In the genomic region with DNA sequence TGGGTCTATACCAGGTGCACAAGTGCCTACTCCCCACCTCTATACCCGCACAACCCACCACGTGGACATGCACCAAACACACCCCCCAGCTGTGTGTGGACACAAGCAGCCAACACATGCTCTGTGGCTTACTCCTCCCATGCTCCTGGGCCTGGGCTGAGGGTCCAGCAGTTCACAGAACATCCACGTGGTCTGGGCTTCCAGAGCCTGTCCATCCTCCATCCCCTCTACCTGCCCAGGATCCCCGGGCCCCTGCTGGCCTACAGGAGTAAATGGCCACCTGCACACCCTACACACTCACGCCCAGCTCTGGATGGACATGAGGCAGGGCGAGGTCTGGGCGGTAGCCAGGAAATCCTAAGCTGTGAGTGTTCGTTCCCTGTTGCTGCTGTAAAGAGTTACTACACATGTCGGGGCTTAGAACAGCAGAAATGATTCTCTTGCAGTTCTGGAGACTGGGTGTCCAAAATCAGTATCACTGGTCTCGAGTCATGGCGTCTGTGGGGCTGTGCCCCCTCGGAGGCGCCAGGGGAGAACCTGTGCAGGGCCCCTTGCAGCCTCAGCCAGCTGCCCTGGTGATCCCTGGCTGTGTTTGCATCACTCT, we compare ENCODE assay signal across 16 cellular contexts. TPM values are rescaled to one million over a fixed set of nuclear protein-coding genes. Genes with fewer than 3 reads are reported as not detected.
A peak's percentile ranks its signal among the peaks of the same experiment; 100 is the strongest.
DNase-seq lines count a peak whose midpoint lies in the region; ATAC-seq and TF ChIP-seq lines count a peak whose summit lies in the region.
"Had no signal": no experiment of that assay in that cellular context is flagged by ENCODE, and none has a peak within 500 bp of the region (broad histone marks: within the 10 kb centered on the region; RNA-seq: fewer than 3 reads in every experiment).

No MANE protein-coding gene starts in this region.

- H3K27me3 ChIP-seq in IMR-90 (ENCODE audit: control insufficient read depth, insufficient read depth, low read length) (no peaks in the 10 kb centered on the region; the same call in 1 of the 2 replicates), brain microvascular endothelial cell (replicated peaks) (no peaks in the 10 kb centered on the region)
- H3K27me3 ChIP-seq: BLaER1 had no signal

- no peaks in the 10 kb centered on the region for H3K36me3 ChIP-seq in IMR-90 (ENCODE audit: control insufficient read depth, insufficient read depth, low read length)
- no peaks in the 10 kb centered on the region for H3K36me3 ChIP-seq in brain microvascular endothelial cell (replicated peaks)
- H3K36me3 ChIP-seq: BLaER1 had no signal

- no peaks in the 10 kb centered on the region for H3K36me3 Mint-ChIP-seq in activated CD8-positive, alpha-beta memory T cell treated with anti-CD3 and anti-CD28 coated beads, Interleukin-2, amount 10 ng/mL, durations not matched to agents 7 days and 5 days
- H3K36me3 Mint-ChIP-seq: activated naive CD4-positive, alpha-beta T cell treated with anti-CD3 and anti-CD28 coated beads, Interleukin-2, amount 50 U/mL, for 72 hours had no signal

- no peak overlapping the region for H2BK5ac ChIP-seq in IMR-90 (ENCODE audit: low read depth, low read length, poor library complexity, severe bottlenecking)

- no peak overlapping the region for H2BK120ac ChIP-seq in IMR-90 (ENCODE audit: low read depth, low read length)

- H4K91ac ChIP-seq in IMR-90 (ENCODE audit: insufficient read depth, low read depth, low read length): no peak overlapping the region

- H3K4me3 Mint-ChIP-seq in activated CD8-positive, alpha-beta memory T cell treated with anti-CD3 and anti-CD28 coated beads, Interleukin-2, amount 10 ng/mL, durations not matched to agents 7 days and 5 days: no peak overlapping the region
- H3K4me3 Mint-ChIP-seq: dendritic cell treated with granulocyte-macrophage colony-stimulating factor and Interleukin-4, amounts not matched to agents 40 ng/mL and 50 ng/mL, for 4 days; GM23338 had no signal

- H3K56ac ChIP-seq in IMR-90 (ENCODE audit: extremely low read depth, insufficient read depth, low read length): no peak overlapping the region

- H3K9me3 ChIP-seq in IMR-90 (ENCODE audit: control insufficient read depth, insufficient read depth, low read length): no peaks in the 10 kb centered on the region
- H3K9me3 ChIP-seq: BLaER1 had no signal

- peak overlapping the region; percentile 23 for H2AK9ac ChIP-seq in IMR-90 (replicated peaks; ENCODE audit: low read depth, low read length, poor library complexity)

- H4K20me1 ChIP-seq in IMR-90 (ENCODE audit: insufficient read depth, low read length): no peaks in the 10 kb centered on the region
- H4K20me1 ChIP-seq: BLaER1 had no signal

- no peak overlapping the region for H2BK15ac ChIP-seq in IMR-90 (ENCODE audit: low read depth, low read length)

- H3K14ac ChIP-seq in IMR-90 (replicated peaks; ENCODE audit: low read depth, low read length): no peak overlapping the region

- H3K4me3 ChIP-seq in AG10803 (ENCODE audit: low read length): no peak overlapping the region
- no peak overlapping the region for H3K4me3 ChIP-seq in IMR-90 (ENCODE audit: insufficient read depth, low read depth, low read length)
- no peak overlapping the region for H3K4me3 ChIP-seq in brain microvascular endothelial cell (ENCODE audit: low read depth, low read length)
- H3K4me3 ChIP-seq: BLaER1, GM23338 had no signal

- no peak overlapping the region for H2AK5ac ChIP-seq in IMR-90 (ENCODE audit: low read depth, low read length)

- no peak overlapping the region for H3K4ac ChIP-seq in IMR-90 (ENCODE audit: low read depth, low read length)

- peaks cover 8% of the 10 kb centered on the region for H3K4me1 ChIP-seq in IMR-90 (ENCODE audit: control insufficient read depth, insufficient read depth, low read length)

- TF ChIP-seq CTCF in AG10803 (conservative IDR thresholded peaks at IDR 0.05; ENCODE audit: low read length) (no peak), IMR-90 (conservative IDR thresholded peaks at IDR 0.05; ENCODE audit: low read depth, low read length) (no peak), brain microvascular endothelial cell (IDR thresholded peaks at IDR 0.05; ENCODE audit: low read depth, low read length, missing control alignments) (peak; percentile 13)

- POLR2A ChIA-PET in IMR-90 (lab: Charles Lee; ENCODE audit: unreplicated experiment): no interaction called here

- intact Hi-C loops in IMR-90 (cut with micrococcal nuclease): no loop called here

- H3K4me1 Mint-ChIP-seq in activated CD8-positive, alpha-beta memory T cell treated with anti-CD3 and anti-CD28 coated beads, Interleukin-2, amount 10 ng/mL, durations not matched to agents 7 days and 5 days: peaks cover 23% of the 10 kb centered on the region

- H4K8ac ChIP-seq in IMR-90 (ENCODE audit: low read depth in 2 of 2, low read length in 2 of 2): no peak overlapping the region

- H2BK20ac ChIP-seq in IMR-90 (ENCODE audit: low read depth, low read length): no peak overlapping the region

- H3K27ac ChIP-seq in IMR-90 (ENCODE audit: insufficient read depth, low read length) (no peak overlapping the region), brain microvascular endothelial cell (no peak overlapping the region)
- H3K27ac ChIP-seq: BLaER1 had no signal

- no peak overlapping the region for H3K23ac ChIP-seq in IMR-90 (ENCODE audit: low read depth, low read length)

- H3K9me3 Mint-ChIP-seq in activated CD8-positive, alpha-beta memory T cell treated with anti-CD3 and anti-CD28 coated beads, Interleukin-2, amount 10 ng/mL, durations not matched to agents 7 days and 5 days (ENCODE audit: low read depth): no peaks in the 10 kb centered on the region
- H3K9me3 Mint-ChIP-seq: activated naive CD4-positive, alpha-beta T cell treated with anti-CD3 and anti-CD28 coated beads, Interleukin-2, amount 50 U/mL, for 72 hours; dendritic cell treated with granulocyte-macrophage colony-stimulating factor and Interleukin-4, amounts not matched to agents 40 ng/mL and 50 ng/mL, for 4 days had no signal

- WGBS in IMR-90 (ENCODE audit: extremely low coverage in 2 of 2, insufficient read length in 1 of 2), 2 experiments: 25% methylated on average over 5 of the region's 13 CpGs; no CpG with 5 or more reads in 1 of the 2 experiments

- TF ChIP-seq RAD21 in IMR-90 (IDR thresholded peaks at IDR 0.05; ENCODE audit: low read length): 0 out of 2 replicates have a peak, but pooled peaks have one; percentile 5

- peak; percentile 18 for ATAC-seq in IMR-90 (ENCODE audit: low read depth)
- no peak for ATAC-seq in activated CD8-positive, alpha-beta memory T cell treated with anti-CD3 and anti-CD28 coated beads, Interleukin-2, amount 10 ng/mL, durations not matched to agents 7 days and 5 days
- no peak for ATAC-seq in HG02938 (IDR thresholded peaks at IDR 0.05; ENCODE audit: unreplicated experiment)
- ATAC-seq: activated naive CD4-positive, alpha-beta T cell treated with anti-CD3 and anti-CD28 coated beads, Interleukin-2, amount 50 U/mL, for 72 hours; GM23338 had no signal

- no peak overlapping the region for H4K5ac ChIP-seq in IMR-90 (ENCODE audit: low read depth, low read length)

- CTCF ChIA-PET in IMR-90 (lab: Yijun Ruan, JAX): interaction anchor here (0.7 kb wide), 1 partner anchor 13 kb away, joined by 6 read pairs; no protein-coding TSS in a partner anchor
- CTCF ChIA-PET in activated CD8-positive, alpha-beta memory T cell treated with anti-CD3 and anti-CD28 coated beads, Interleukin-2, amount 10 ng/mL, durations not matched to agents 7 days and 5 days (lab: Charles Lee): interaction anchor here (1.6 to 1.7 kb wide), 2 partner anchors 11 to 13 kb away, joined by 5 to 6 read pairs; no protein-coding TSS in a partner anchor

- peaks cover 14% of the 10 kb centered on the region for H3K9me1 ChIP-seq in IMR-90 (ENCODE audit: insufficient read depth, low read length)

- H3K27ac Mint-ChIP-seq in activated CD8-positive, alpha-beta memory T cell treated with anti-CD3 and anti-CD28 coated beads, Interleukin-2, amount 10 ng/mL, durations not matched to agents 7 days and 5 days: no peak overlapping the region
- H3K27ac Mint-ChIP-seq: activated naive CD4-positive, alpha-beta T cell treated with anti-CD3 and anti-CD28 coated beads, Interleukin-2, amount 50 U/mL, for 72 hours; dendritic cell treated with granulocyte-macrophage colony-stimulating factor and Interleukin-4, amounts not matched to agents 40 ng/mL and 50 ng/mL, for 4 days; GM23338 had no signal

- no peak overlapping the region for H3K9ac ChIP-seq in IMR-90 (ENCODE audit: low read depth, low read length)
- H3K9ac ChIP-seq: BLaER1 had no signal

- dilution Hi-C loops in IMR-90 (cut with HindIII; ENCODE audit: low sequenced_read_pairs, unreplicated experiment): no loop called here

- no peak overlapping the region for H3K18ac ChIP-seq in IMR-90 (ENCODE audit: low read depth, low read length)

- H3K79me1 ChIP-seq in IMR-90 (ENCODE audit: low read depth in 1 of 2, low read length in 2 of 2): no peaks in the 10 kb centered on the region

- in situ Hi-C loops in IMR-90 (cut with MboI; ENCODE audit: low sequenced_read_pairs) (no loop called here), brain microvascular endothelial cell (cut with HindIII; ENCODE audit: low pct_ligation_motif_present, low sequenced_read_pairs) (no loop called here)

- TF ChIP-seq POLR2A in IMR-90 (IDR thresholded peaks at IDR 0.05; ENCODE audit: low read depth, low read length): no peak

- H3K27me3 Mint-ChIP-seq in activated CD8-positive, alpha-beta memory T cell treated with anti-CD3 and anti-CD28 coated beads, Interleukin-2, amount 10 ng/mL, durations not matched to agents 7 days and 5 days: peaks cover 6% of the 10 kb centered on the region

- DNase-seq in AG10803 (ENCODE audit: low read depth) (peak; percentile 73), IMR-90 (peak; percentile 82), brain microvascular endothelial cell (peak; percentile 63), iris pigment epithelial cell (ENCODE audit: low read depth) (peak; percentile 86), NCI-H69 (lab: John Stamatoyannopoulos, UW) (no peak), DMS153 (lab: John Stamatoyannopoulos, UW) (no peak)
- no peak for DNase-seq in activated CD8-positive, alpha-beta memory T cell treated with anti-CD3 and anti-CD28 coated beads, Interleukin-2, amount 10 ng/mL, durations not matched to agents 7 days and 5 days
- DNase-seq: activated CD8-positive, alpha-beta memory T cell treated with anti-CD3 and anti-CD28 coated beads for 24 hours; NCI-H1417 treated with DMSO at 0.1 percent for 48 hours; NCI-H524; Right ventricle myocardium superior had no signal

- H2AFZ ChIP-seq in IMR-90 (replicated peaks; ENCODE audit: low read length, poor library complexity): peak overlapping the region; percentile 59
- H2AFZ ChIP-seq: GM23338 had no signal

- BruUV-seq in IMR-90 (replicated peaks; lab: Mats Ljungman, UMichigan): no TSS peak

- no peak overlapping the region for H3K4me2 ChIP-seq in IMR-90 (ENCODE audit: low read depth, low read length)
- H3K4me2 ChIP-seq: BLaER1, GM23338 had no signal

TF ChIP-seq in IMR-90, 13 proteins besides CTCF, POLR2A, EP300 and RAD21 (continues in another document):
- no peak for TF ChIP-seq MAZ (IDR thresholded peaks at IDR 0.05; ENCODE audit: borderline replicate concordance, low read depth, low read length)

RNA-seq across cellular contexts. Expression of gene RAI1, which starts 15.0 kb away (rescaled TPM):
- 1.8 and 1.9 TPM in 2 replicates for total RNA-seq in IMR-90 (2012; rRNA removed)
- polyA plus RNA-seq in IMR-90 (2012; rRNA removed): 10.5 and 14.0 TPM in 2 replicates
- polyA plus RNA-seq in IMR-90 (2012; cell fraction: cytosol; rRNA removed): 5.5 and 10.5 TPM in 2 replicates
- polyA plus RNA-seq in IMR-90 (2012; cell fraction: nucleus; rRNA removed; ENCODE audit: low replicate concordance): 18.8 and 32.7 TPM in 2 replicates
- 10 to 100 TPM; 17.4 to 24.4 TPM for total RNA-seq in activated CD8-positive, alpha-beta memory T cell treated with anti-CD3 and anti-CD28 coated beads, Interleukin-2, amount 10 ng/mL, durations not matched to agents 7 days and 5 days

Comparison
In these comparisons a context has a peak if more than half of its experiments do, and no peak if none do; other contexts are left out.
1. DNase-seq: peak in AG10803 (single experiment), IMR-90 (single experiment), brain microvascular endothelial cell (single experiment) and iris pigment epithelial cell (single experiment); none in NCI-H69 (single experiment), activated CD8-positive, alpha-beta memory T cell treated with anti-CD3 and anti-CD28 coated beads, Interleukin-2, amount 10 ng/mL, durations not matched to agents 7 days and 5 days (single experiment) and DMS153 (single experiment).